In the genomic region with DNA sequence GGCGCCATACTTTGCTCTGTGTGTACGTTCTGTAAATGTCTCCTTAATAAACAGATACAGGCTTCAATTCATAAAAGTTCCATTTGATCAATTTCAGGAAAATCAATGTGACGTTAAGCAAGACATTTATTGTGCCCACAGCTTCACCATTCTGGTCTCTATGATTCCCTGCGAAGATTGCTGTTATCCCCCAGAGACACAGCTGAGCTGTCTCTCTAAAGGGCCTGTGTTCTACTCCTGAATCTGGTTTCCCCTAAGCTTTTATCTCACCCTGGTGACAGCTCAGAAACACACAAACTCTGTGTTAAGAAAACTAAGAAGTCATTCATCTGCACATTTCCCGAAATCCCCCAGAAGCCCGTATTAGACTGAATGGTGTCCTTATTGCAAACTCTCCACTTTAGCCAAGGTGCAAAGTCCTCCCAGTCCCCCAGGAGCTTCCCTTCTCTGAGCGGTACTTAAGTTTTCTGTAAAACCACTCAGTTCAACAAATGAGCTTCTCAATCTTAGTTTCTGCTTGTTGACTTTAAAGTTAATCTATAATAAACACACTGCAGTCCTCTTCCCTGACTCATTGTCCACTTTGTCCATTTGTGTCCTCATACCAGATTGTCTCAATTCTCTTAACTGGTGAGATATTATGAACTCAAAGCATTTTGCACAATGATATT, we compare ENCODE assay signal across 8 cellular contexts. TPM values are rescaled to one million over a fixed set of nuclear protein-coding genes. Genes with fewer than 3 reads are reported as not detected.
DNase-seq lines count a peak whose midpoint lies in the region; ATAC-seq and TF ChIP-seq lines count a peak whose summit lies in the region.

No MANE protein-coding gene starts in this region.

- H3K27ac ChIP-seq in body of pancreas: peak overlapping the region; percentile 7 to 88 (median 80)
- peak overlapping the region; percentile 94 for H3K27ac ChIP-seq in naive thymus-derived CD4-positive, alpha-beta T cell (ENCODE audit: low read depth, low read length)
- H3K27ac ChIP-seq in RWPE1: no peak overlapping the region

- H3K9me3 ChIP-seq in Caco-2: no peaks in the 10 kb centered on the region
- H3K9me3 ChIP-seq in body of pancreas: no peaks in the 10 kb centered on the region
- no peaks in the 10 kb centered on the region for H3K9me3 ChIP-seq in naive thymus-derived CD4-positive, alpha-beta T cell (ENCODE audit: control insufficient read depth in 2 of 3, low read length in 3 of 3)

- CTCF ChIA-PET in Caco-2 (lab: Charles Lee) (interaction anchor here (0.6 to 1.8 kb wide), 5 partner anchors 10 to 480 kb away, joined by 3 to 9 read pairs (median 4); a partner anchor contains a TSS), RWPE1 (lab: Yijun Ruan, JAX) (interaction anchor here (0.6 to 1.2 kb wide), 3 partner anchors 10 to 110 kb away, joined by 3 to 5 read pairs (median 3); no protein-coding TSS in a partner anchor)
- CTCF ChIA-PET in naive thymus-derived CD4-positive, alpha-beta T cell (lab: Charles Lee): no interaction called here

- TF ChIP-seq POLR2A in body of pancreas (IDR thresholded peaks at IDR 0.05): no peak

- TF ChIP-seq CTCF in Caco-2 (IDR thresholded peaks at IDR 0.05; ENCODE audit: insufficient read depth in 1 of 2, low read depth in 1 of 2, low read length in 1 of 2, severe bottlenecking in 1 of 2, unreplicated experiment in 1 of 2) (no peak), body of pancreas (IDR thresholded peaks at IDR 0.05) (no peak), RWPE1 (conservative IDR thresholded peaks at IDR 0.05; ENCODE audit: low read depth) (no peak), omental fat pad (IDR thresholded peaks at IDR 0.05) (no peak)

- peak overlapping the region; percentile 97 for H3K27ac Mint-ChIP-seq in Caco-2 (ENCODE audit: unreplicated experiment)
- H3K27ac Mint-ChIP-seq in naive thymus-derived CD4-positive, alpha-beta T cell: peak overlapping the region; percentile 70 to 99 (median 96)

- POLR2A ChIA-PET in Caco-2 (lab: Charles Lee) (interaction anchor here (0.7 to 1.2 kb wide), 2 partner anchors 32 to 256 kb away, joined by 4 to 5 read pairs; a partner anchor contains a TSS), RWPE1 (lab: Yijun Ruan, JAX; ENCODE audit: low non-redundant PET) (no interaction called here)
- POLR2A ChIA-PET in naive thymus-derived CD4-positive, alpha-beta T cell (lab: Charles Lee): interaction anchor here (0.6 to 2.6 kb wide), 7 partner anchors 28 to 488 kb away, joined by 3 to 10 read pairs (median 3); a partner anchor contains a TSS

- peak overlapping the region; percentile 91 for H3K4me3 Mint-ChIP-seq in Caco-2 (ENCODE audit: unreplicated experiment)
- H3K4me3 Mint-ChIP-seq in naive thymus-derived CD4-positive, alpha-beta T cell: peak overlapping the region; percentile 81 to 100 (median 96)

- WGBS in body of pancreas, 2 donors: 45 to 47% methylated on average over 7 of the region's 7 CpGs

- no TSS peak for BruUV-seq in Caco-2 (replicated peaks; lab: Mats Ljungman, UMichigan)

- DNase-seq in Caco-2 (peak; percentile 47 to 61), HuH-7 (ENCODE audit: low spot score) (peak; percentile 47), body of pancreas (no peak), left cardiac atrium (no peak), RWPE1 (ENCODE audit: low spot score) (no peak), omental fat pad (ENCODE audit: low spot score) (no peak), COR-L47 (lab: John Stamatoyannopoulos, UW) (no peak)
- DNase-seq in naive thymus-derived CD4-positive, alpha-beta T cell: no peak

- ATAC-seq in body of pancreas (no peak), left cardiac atrium (no peak), omental fat pad (ENCODE audit: low FRiP score) (no peak)
- no peak for ATAC-seq in naive thymus-derived CD4-positive, alpha-beta T cell

- H3K27me3 Mint-ChIP-seq in Caco-2 (ENCODE audit: insufficient read depth, unreplicated experiment): no peaks in the 10 kb centered on the region
- H3K27me3 Mint-ChIP-seq in naive thymus-derived CD4-positive, alpha-beta T cell: no peaks in the 10 kb centered on the region

- H3K4me3 ChIP-seq in Caco-2 (ENCODE audit: low read depth, low read length): no peak overlapping the region
- H3K4me3 ChIP-seq in body of pancreas: no peak overlapping the region
- H3K4me3 ChIP-seq in naive thymus-derived CD4-positive, alpha-beta T cell (ENCODE audit: low read length): no peak overlapping the region

- H3K4me1 ChIP-seq in Caco-2 (peaks cover 17% of the 10 kb centered on the region), body of pancreas (peaks cover 33% of the 10 kb centered on the region)
- H3K4me1 ChIP-seq in naive thymus-derived CD4-positive, alpha-beta T cell (ENCODE audit: control insufficient read depth in 2 of 2, insufficient read depth in 2 of 2, low read length in 2 of 2): peaks cover 10 to 15% of the 10 kb centered on the region in 2 donors

- peaks cover 26% of the 10 kb centered on the region for H3K4me1 Mint-ChIP-seq in Caco-2 (ENCODE audit: low read depth, unreplicated experiment)
- peaks cover 16 to 52% (median 42%) of the 10 kb centered on the region in 7 donors for H3K4me1 Mint-ChIP-seq in naive thymus-derived CD4-positive, alpha-beta T cell

- H3K9me3 Mint-ChIP-seq in Caco-2 (ENCODE audit: unreplicated experiment): no peaks in the 10 kb centered on the region
- no peaks in the 10 kb centered on the region for H3K9me3 Mint-ChIP-seq in naive thymus-derived CD4-positive, alpha-beta T cell

- H3K27me3 ChIP-seq in Caco-2 (replicated peaks; ENCODE audit: control insufficient read depth, insufficient read depth, low read length) (no peaks in the 10 kb centered on the region), body of pancreas (no peaks in the 10 kb centered on the region)
- no peaks in the 10 kb centered on the region for H3K27me3 ChIP-seq in naive thymus-derived CD4-positive, alpha-beta T cell (ENCODE audit: control insufficient read depth in 2 of 2, insufficient read depth in 2 of 2, low read length in 2 of 2)

- H3K36me3 ChIP-seq in Caco-2 (ENCODE audit: control insufficient read depth, insufficient read depth, low read length) (peaks cover 3% of the 10 kb centered on the region), body of pancreas (replicated peaks in 1 of 2; ENCODE audit: insufficient read depth in 1 of 2, low read depth in 2 of 2) (peaks cover 0 to 2% of the 10 kb centered on the region in 2 donors)
- peaks cover 0 to 32% (median 12%) of the 10 kb centered on the region in 3 experiments for H3K36me3 ChIP-seq in naive thymus-derived CD4-positive, alpha-beta T cell (ENCODE audit: control insufficient read depth in 2 of 3, insufficient read depth in 3 of 3, low read length in 3 of 3)

- intact Hi-C loops in Caco-2 (cut with micrococcal nuclease; ENCODE audit: unreplicated experiment): loop anchor here (2.0 kb wide), 1 partner anchor 35 kb away; a partner anchor contains a TSS
- intact Hi-C loops in body of pancreas (cut with DNase I): no loop called here
- intact Hi-C loops in naive thymus-derived CD4-positive, alpha-beta T cell (cut with micrococcal nuclease): loop anchor here (2.0 to 10.0 kb wide), 7 partner anchors 39 to 943 kb away; a partner anchor contains a TSS
- intact Hi-C loops in left cardiac atrium (cut with DNase I): no loop called here

- peaks cover 66% of the 10 kb centered on the region for H3K36me3 Mint-ChIP-seq in Caco-2 (ENCODE audit: insufficient read depth, unreplicated experiment)
- H3K36me3 Mint-ChIP-seq in naive thymus-derived CD4-positive, alpha-beta T cell: peaks cover 0 to 9% (median 4%) of the 10 kb centered on the region in 5 donors

RNA-seq across cellular contexts. Expression of a gene that starts 1.4 kb away (rescaled TPM):
- total RNA-seq in Caco-2 (2022): 35.6 and 41.4 TPM in 2 replicates
- total RNA-seq in body of pancreas: 10 to 100 TPM; 20.4 to 28.0 TPM
- total RNA-seq in naive thymus-derived CD4-positive, alpha-beta T cell: 10 to 100 TPM; 11.1 to 33.6 (median 17.9) TPM
- 10 to 100 TPM; 16.2 to 18.2 TPM for polyA plus RNA-seq in naive thymus-derived CD4-positive, alpha-beta T cell
- 10 to 100 TPM; 27.9 to 28.2 TPM for total RNA-seq in left cardiac atrium
- 10 to 100 TPM; 31.3 to 53.1 (median 41.2) TPM for total RNA-seq in omental fat pad

RNA-seq across cellular contexts. Expression of a gene that starts 35.0 kb away (rescaled TPM):
- total RNA-seq in Caco-2 (2022) (317 and 358 TPM in 2 replicates), body of pancreas (10 to 100 TPM; 37.6 to 65.1 TPM), left cardiac atrium (100 to 1,000 TPM; 275 to 362 TPM), omental fat pad (100 to 1,000 TPM in 3 of 4 donors, 10 to 100 TPM in 1; 83.4 to 182 (median 150) TPM)
- total RNA-seq in naive thymus-derived CD4-positive, alpha-beta T cell: 100 to 1,000 TPM in 1 of 5 experiments, 10 to 100 TPM in 4; 37.8 to 259 (median 43.7) TPM
- 10 to 100 TPM; 66.9 to 75.0 TPM for polyA plus RNA-seq in naive thymus-derived CD4-positive, alpha-beta T cell

Comparison
In these comparisons a context has a peak if more than half of its experiments do, and no peak if none do; other contexts are left out.
1. DNase-seq: peak in Caco-2 (2 of 2) and HuH-7 (single experiment); none in body of pancreas (0 of 4), naive thymus-derived CD4-positive, alpha-beta T cell (0 of 9), left cardiac atrium (single experiment), RWPE1 (single experiment), omental fat pad (single experiment) and COR-L47 (single experiment).
2. intact Hi-C loops: an anchor here in Caco-2 (2.0 kb wide) and naive thymus-derived CD4-positive, alpha-beta T cell (2.0 to 10.0 kb wide); none called in body of pancreas and left cardiac atrium.